10 cellular contexts compared by ENCODE assay signal in genomic region chr2:158923180-158923594, GRCh38. TPM values are rescaled to one million over a fixed set of nuclear protein-coding genes. Genes with fewer than 3 reads are reported as not detected.
DNase-seq lines count a peak whose midpoint lies in the region; ATAC-seq, FAIRE-seq and TF ChIP-seq lines count a peak whose summit lies in the region.
"Had no signal": no experiment of that assay in that cellular context is flagged by ENCODE, and none has a peak within 500 bp of the region (broad histone marks: within the 10 kb centered on the region; RNA-seq: fewer than 3 reads in every experiment).

No MANE protein-coding gene starts in this region.

- TF ChIP-seq CTCF in WTC11 (IDR thresholded peaks at IDR 0.05) (no peak), neural progenitor cell (IDR thresholded peaks at IDR 0.05) (no peak), GM20000 (IDR thresholded peaks at IDR 0.05; ENCODE audit: extremely low read depth, missing control alignments) (no peak)

- FAIRE-seq in H54 (lab: Jason Lieb, UNC) = no peak

- peak; percentile 66 for ATAC-seq in WTC11

- no peaks in the 10 kb centered on the region for H3K79me2 ChIP-seq in neural progenitor cell (ENCODE audit: low read depth)

- H3K27ac Mint-ChIP-seq in WTC11 (peak overlapping the region; percentile 34; the same call in 1 of the 2 replicates), neural progenitor cell (no peak overlapping the region)

- no peaks in the 10 kb centered on the region for H4K20me1 ChIP-seq in neural progenitor cell (ENCODE audit: low read depth)

- no peaks in the 10 kb centered on the region for H3K27me3 ChIP-seq in neural progenitor cell

- peaks cover 18% of the 10 kb centered on the region for H3F3A ChIP-seq in neural progenitor cell (ENCODE audit: low read depth)

- H3K9me3 ChIP-seq in neural progenitor cell (ENCODE audit: low read depth) = no peaks in the 10 kb centered on the region

- H3K36me3 Mint-ChIP-seq in WTC11 (no peaks in the 10 kb centered on the region; the same call in 1 of the 2 replicates), neural progenitor cell (no peaks in the 10 kb centered on the region)

- H3K4me2 ChIP-seq in neural progenitor cell = peak overlapping the region; percentile 49

- no peak overlapping the region for H3K4me3 ChIP-seq in neural progenitor cell

- POLR2A ChIA-PET in WTC11 (lab: Charles Lee) = no interaction called here

- no peak overlapping the region for H3K27ac ChIP-seq in neural progenitor cell
- H3K27ac ChIP-seq: epithelial cell of prostate had no signal

- peak overlapping the region; percentile 13 for H2AFZ ChIP-seq in neural progenitor cell (replicated peaks)

- H3K27me3 Mint-ChIP-seq in WTC11 (ENCODE audit: low read depth) = no peaks in the 10 kb centered on the region
- peaks cover 4% of the 10 kb centered on the region for H3K27me3 Mint-ChIP-seq in neural progenitor cell (ENCODE audit: insufficient read depth, low read depth)

- peaks cover 19% of the 10 kb centered on the region for H3K4me1 ChIP-seq in neural progenitor cell

- H3K9me3 Mint-ChIP-seq in WTC11 (peaks cover 15% of the 10 kb centered on the region), neural progenitor cell (peaks cover under 1% of the 10 kb centered on the region)

- CTCF ChIA-PET in WTC11 (lab: Charles Lee) = no interaction called here

- no peak overlapping the region for H3K4me3 Mint-ChIP-seq in WTC11
- peak overlapping the region; percentile 36 for H3K4me3 Mint-ChIP-seq in neural progenitor cell

- H3K4me1 Mint-ChIP-seq in WTC11 (peaks cover 34% of the 10 kb centered on the region), neural progenitor cell (peaks cover 21% of the 10 kb centered on the region)

- H3K9ac ChIP-seq in neural progenitor cell = no peak overlapping the region

- H3K36me3 ChIP-seq in neural progenitor cell = no peaks in the 10 kb centered on the region

- peak; percentile 80 for DNase-seq in ELF-1 (ENCODE audit: low read depth, low spot score)
- peak; percentile 13 for DNase-seq in NCI-H1048 (lab: John Stamatoyannopoulos, UW)
- DNase-seq in WTC11 (ENCODE audit: low spot score) = no peak
- DNase-seq in neural progenitor cell (ENCODE audit: low spot score) = peak; percentile 29
- DNase-seq in H54 (ENCODE audit: insufficient read length, low spot score) = no peak
- no peak for DNase-seq in ureter (ENCODE audit: low spot score)
- DNase-seq in GM20000 (ENCODE audit: low spot score) = no peak
- DNase-seq: NCI-H2029 treated with DMSO at 0.1 percent for 48 hours, RPMI8226 had no signal

- TF ChIP-seq POLR2A in H54 (IDR thresholded peaks at IDR 0.05; ENCODE audit: low read depth, low read length) = no peak

TF ChIP-seq in WTC11, 78 proteins besides CTCF, POLR2A, EP300 and RAD21:
- TF ChIP-seq SMAD3 (CRISPR knock-in tag; IDR thresholded peaks at IDR 0.05; ENCODE audit: borderline replicate concordance) = no peak

RNA-seq across cellular contexts. Expression of gene TANC1, which starts 45.3 kb away (rescaled TPM):
- 8.5 to 11.6 TPM (median 8.7 TPM) in 3 replicates for total RNA-seq in WTC11 (2021)
- total RNA-seq in neural progenitor cell (ENCODE audit: low replicate concordance) = 7.5 and 11.9 TPM in 2 replicates
- total RNA-seq in ureter = 62.9 TPM

Comparison
In these comparisons a context has a peak if more than half of its experiments do, and no peak if none do; other contexts are left out.
1. DNase-seq: peak in ELF-1 (single experiment), NCI-H1048 (single experiment) and neural progenitor cell (single experiment); none in WTC11 (single experiment), H54 (single experiment), ureter (single experiment) and GM20000 (single experiment).